18 cellular contexts compared by ENCODE assay signal in genomic region chr6:69424581-69424980, GRCh38.
A peak's percentile ranks its signal among the peaks of the same experiment; 100 is the strongest.
DNase-seq lines count a peak whose midpoint lies in the region; TF ChIP-seq lines count a peak whose summit lies in the region.
"Had no signal": no experiment of that assay in that cellular context is flagged by ENCODE, and none has a peak within 500 bp of the region (broad histone marks: within the 10 kb centered on the region; RNA-seq: fewer than 3 reads in every experiment).

No MANE protein-coding gene starts in this region.

- H3K27ac Mint-ChIP-seq in brain: peak overlapping the region in 4 of 5 experiments; percentile 13 to 71 (median 50)
- H3K27ac Mint-ChIP-seq: CD14-positive monocyte; CD4-positive, alpha-beta memory T cell; CD4-positive, CD25-positive, alpha-beta regulatory T cell; CD8-positive, alpha-beta memory T cell had no signal

- POLR2A ChIA-PET in GM10248 (lab: Yijun Ruan, JAX): no interaction called here

- H3K36me3 Mint-ChIP-seq in brain: no peaks in the 10 kb centered on the region
- H3K36me3 Mint-ChIP-seq: CD14-positive monocyte; CD4-positive, alpha-beta memory T cell; CD4-positive, CD25-positive, alpha-beta regulatory T cell; CD8-positive, alpha-beta memory T cell had no signal

- DNase-seq in G401 (ENCODE audit: low spot score) (peak; percentile 69), cerebellum (ENCODE audit: low spot score) (peak; percentile 13), GM10248 (ENCODE audit: extremely low spot score) (no peak), activated T-cell treated with anti-CD3 and anti-CD28 coated beads for 4 hours (no peak)
- no peak for DNase-seq in stimulated activated CD4-positive, alpha-beta T cell treated with anti-CD3 and anti-CD28 coated beads, Interleukin-4, amount 100 ng/mL, for 4 hours
- DNase-seq in activated effector memory CD4-positive, alpha-beta T cell treated with anti-CD3 and anti-CD28 coated beads, Interleukin-2, amount 50 U/mL, for 16 hours: no peak
- DNase-seq: 8988T; ACHN; BE2C; Caco-2; Calu3; CD4-positive, alpha-beta memory T cell; CD4-positive, CD25-positive, alpha-beta regulatory T cell; CD8-positive, alpha-beta memory T cell; DMS79 treated with DMSO at 0.1 percent for 48 hours; GDM1 had no signal

- CTCF ChIA-PET in GM10248 (lab: Yijun Ruan, JAX): no interaction called here

- H3K27me3 Mint-ChIP-seq in brain: no peaks in the 10 kb centered on the region
- H3K27me3 Mint-ChIP-seq: CD4-positive, CD25-positive, alpha-beta regulatory T cell; CD8-positive, alpha-beta memory T cell had no signal

- no peak overlapping the region for H3K4me3 Mint-ChIP-seq in brain
- H3K4me3 Mint-ChIP-seq: CD14-positive monocyte; CD4-positive, alpha-beta memory T cell; CD4-positive, CD25-positive, alpha-beta regulatory T cell; CD8-positive, alpha-beta memory T cell had no signal

- peaks cover 61% of the 10 kb centered on the region for H3K4me1 Mint-ChIP-seq in brain
- H3K4me1 Mint-ChIP-seq: CD14-positive monocyte; CD4-positive, alpha-beta memory T cell; CD4-positive, CD25-positive, alpha-beta regulatory T cell; CD8-positive, alpha-beta memory T cell had no signal

- TF ChIP-seq CTCF in brain (conservative IDR thresholded peaks at IDR 0.05) (no peak), GM10248 (IDR thresholded peaks at IDR 0.05; ENCODE audit: control extremely low read depth, extremely low read depth, low read depth, missing control alignments) (no peak)

- in situ Hi-C loops in G401 (cut with HindIII; ENCODE audit: low sequenced_read_pairs): no loop called here

- H3K9me3 Mint-ChIP-seq in brain: no peaks in the 10 kb centered on the region

Comparison
In these comparisons a context has a peak if more than half of its experiments do, and no peak if none do; other contexts are left out.
1. DNase-seq: peak in G401 (single experiment) and cerebellum (single experiment); none in stimulated activated CD4-positive, alpha-beta T cell treated with anti-CD3 and anti-CD28 coated beads, Interleukin-4, amount 100 ng/mL, for 4 hours (0 of 2), GM10248 (single experiment), activated effector memory CD4-positive, alpha-beta T cell treated with anti-CD3 and anti-CD28 coated beads, Interleukin-2, amount 50 U/mL, for 16 hours (single experiment) and activated T-cell treated with anti-CD3 and anti-CD28 coated beads for 4 hours (single experiment).